Comparison of ENCODE assay signal across 25 cellular contexts in genomic region chr1:31878018-31878417, GRCh38.
A peak's percentile ranks its signal among the peaks of the same experiment; 100 is the strongest.
DNase-seq lines count a peak whose midpoint lies in the region; ATAC-seq lines count a peak whose summit lies in the region.
"Had no signal": no experiment of that assay in that cellular context is flagged by ENCODE, and none has a peak within 500 bp of the region (broad histone marks: within the 10 kb centered on the region; RNA-seq: fewer than 3 reads in every experiment).

No MANE protein-coding gene starts in this region.

- ATAC-seq in left ventricle myocardium superior (peak; percentile 51), right cardiac atrium (peak; percentile 37 to 72), GM18909 (IDR thresholded peaks at IDR 0.05; ENCODE audit: poor library complexity, unreplicated experiment) (no peak)
- ATAC-seq: A549; heart left ventricle; naive thymus-derived CD8-positive, alpha-beta T cell had no signal

- intact Hi-C loops in left ventricle myocardium superior (cut with micrococcal nuclease): no loop called here
- intact Hi-C loops in cardiac septum (cut with DNase I): no loop called here
- intact Hi-C loops in right cardiac atrium (cut with DNase I): no loop called here

- peaks cover 4% of the 10 kb centered on the region for H3K4me1 ChIP-seq in right cardiac atrium (ENCODE audit: control insufficient read depth, insufficient read depth, low read length)
- H3K4me1 ChIP-seq: suprapubic skin, vagina had no signal

- H3K27me3 ChIP-seq in right cardiac atrium (ENCODE audit: control insufficient read depth, insufficient read depth): no peaks in the 10 kb centered on the region
- H3K27me3 ChIP-seq: heart left ventricle, suprapubic skin, vagina had no signal

- no peak overlapping the region for H3K4me3 ChIP-seq in right cardiac atrium (ENCODE audit: low read length)
- H3K4me3 ChIP-seq: A549, heart left ventricle, lower lobe of right lung, suprapubic skin, vagina had no signal

- in situ Hi-C loops in SK-MEL-5 (cut with HindIII; ENCODE audit: low pct_unique_long_range_greater_than_20kb, low sequenced_read_pairs): no loop called here

- peak overlapping the region; percentile 1 for H3K27ac ChIP-seq in right cardiac atrium (ENCODE audit: low read length)
- H3K27ac ChIP-seq: A549, C4-2B, heart left ventricle, lower lobe of right lung, suprapubic skin, vagina, WERI-Rb-1 had no signal

- WGBS in right cardiac atrium: 46% methylated on average over 6 of the region's 6 CpGs

- DNase-seq in left ventricle myocardium superior (no peak), cardiac septum (ENCODE audit: low spot score) (no peak), SK-MEL-5 (ENCODE audit: low read depth, low spot score) (peak; percentile 8), right cardiac atrium (peak; percentile 27 to 64 (median 64)), stromal cell of bone marrow (ENCODE audit: low read depth) (peak; percentile 12), cerebellar nuclear complex (lab: John Stamatoyannopoulos, UW) (no peak)
- DNase-seq in activated CD4-positive, alpha-beta T cell treated with anti-CD3 and anti-CD28 coated beads, Interleukin-2, amount 50 U/mL, for 4 hours: no peak
- DNase-seq: activated CD4-positive, alpha-beta T cell treated with anti-CD3 and anti-CD28 coated beads, Interleukin-2, amount 50 U/mL, for 48 hours; activated T-cell treated with anti-CD3 and anti-CD28 coated beads for 4 hours; effector memory CD4-positive, alpha-beta T cell; GF-D8; Kasumi-1; lower lobe of right lung; naive thymus-derived CD8-positive, alpha-beta T cell; NCI-H1105; NCI-H510A treated with DMSO at 0.1 percent for 48 hours; posterior cingulate gyrus; T-helper 2 cell; WERI-Rb-1 had no signal

- no peaks in the 10 kb centered on the region for H3K9me3 ChIP-seq in right cardiac atrium (ENCODE audit: control insufficient read depth, low read length)
- H3K9me3 ChIP-seq: A549, lower lobe of right lung, suprapubic skin, vagina had no signal

Comparison
In these comparisons a context has a peak if more than half of its experiments do, and no peak if none do; other contexts are left out.
1. DNase-seq: peak in SK-MEL-5 (single experiment), right cardiac atrium (3 of 3) and stromal cell of bone marrow (single experiment); none in left ventricle myocardium superior (single experiment), cardiac septum (single experiment), activated CD4-positive, alpha-beta T cell treated with anti-CD3 and anti-CD28 coated beads, Interleukin-2, amount 50 U/mL, for 4 hours (0 of 2) and cerebellar nuclear complex (0 of 2).